ENCODE assay signal across 16 cellular contexts in the genomic region with DNA sequence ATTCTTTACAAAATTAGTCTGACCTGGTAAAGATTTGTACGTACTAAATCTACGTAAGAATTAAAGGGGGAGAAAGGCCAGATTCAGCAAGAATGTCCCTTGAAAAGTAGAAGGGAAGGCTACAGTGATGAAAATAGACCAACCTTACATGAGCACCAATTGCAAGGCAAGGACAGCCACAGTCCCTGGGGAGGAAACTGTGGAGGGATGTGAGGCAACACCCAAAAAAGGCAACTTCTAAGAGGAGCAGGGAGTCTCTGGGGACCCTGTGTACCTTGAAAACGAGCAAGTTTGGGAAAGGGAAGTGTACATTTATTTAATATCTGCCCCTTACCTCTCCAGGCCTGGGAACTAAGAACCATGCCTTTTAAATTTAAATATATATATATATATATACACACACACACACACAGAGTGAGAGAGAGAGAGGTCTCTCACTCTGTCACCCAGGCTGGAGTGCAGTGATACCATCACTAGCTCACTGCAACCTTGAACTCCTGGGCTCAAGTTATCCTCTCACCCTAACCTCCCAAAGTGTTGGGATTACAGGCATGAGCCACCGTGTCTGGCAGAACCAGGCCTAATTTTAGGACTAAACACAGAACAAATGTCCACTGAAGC. TPM values are rescaled to one million over a fixed set of nuclear protein-coding genes. Genes with fewer than 3 reads are reported as not detected.
DNase-seq lines count a peak whose midpoint lies in the region; ATAC-seq and TF ChIP-seq lines count a peak whose summit lies in the region.
"Had no signal": no experiment of that assay in that cellular context is flagged by ENCODE, and none has a peak within 500 bp of the region (broad histone marks: within the 10 kb centered on the region; RNA-seq: fewer than 3 reads in every experiment).

No MANE protein-coding gene starts in this region.

- peaks cover 28 to 37% of the 10 kb centered on the region in 2 donors for H3K4me1 Mint-ChIP-seq in natural killer cell
- H3K4me1 Mint-ChIP-seq in natural killer cell treated with Interleukin-12 subunit alpha and Interleukin-12 subunit beta and Interleukin-15 and Interleukin-18, amount 100 ng/mL, for 72 hours (ENCODE audit: low read depth in 2 of 2): peaks cover 9 to 10% of the 10 kb centered on the region in 2 donors
- H3K4me1 Mint-ChIP-seq: activated naive CD8-positive, alpha-beta T cell treated with anti-CD3 and anti-CD28 coated beads for 36 hours; central memory CD8-positive, alpha-beta T cell had no signal

- no peak for TF ChIP-seq POLR2A in esophagus squamous epithelium (IDR thresholded peaks at IDR 0.05)
- TF ChIP-seq POLR2A in erythroblast (IDR thresholded peaks at IDR 0.05; ENCODE audit: low read length): no peak

- H3K36me3 ChIP-seq in esophagus squamous epithelium: no peaks in the 10 kb centered on the region
- H3K36me3 ChIP-seq: left lung had no signal

- H3K27me3 Mint-ChIP-seq in natural killer cell (ENCODE audit: low read depth in 2 of 2): no peaks in the 10 kb centered on the region
- no peaks in the 10 kb centered on the region for H3K27me3 Mint-ChIP-seq in natural killer cell treated with Interleukin-12 subunit alpha and Interleukin-12 subunit beta and Interleukin-15 and Interleukin-18, amount 100 ng/mL, for 72 hours
- H3K27me3 Mint-ChIP-seq: activated naive CD8-positive, alpha-beta T cell treated with anti-CD3 and anti-CD28 coated beads for 36 hours; central memory CD8-positive, alpha-beta T cell had no signal

- peaks cover 0 to 68% (median 16%) of the 10 kb centered on the region in 3 donors for H3K4me1 ChIP-seq in esophagus squamous epithelium
- H3K4me1 ChIP-seq: left lung had no signal

- 56 to 71% methylated on average over 4 of the region's 4 CpGs for WGBS in esophagus squamous epithelium, 2 donors

- DNase-seq in natural killer cell (no peak), esophagus squamous epithelium (lab: John Stamatoyannopoulos, UW) (no peak), hippocampal formation (lab: John Stamatoyannopoulos, UW) (no peak), T1000 (lab: John Stamatoyannopoulos, UW) (no peak), NCI-H345 treated with DMSO at 0.1 percent for 48 hours (lab: John Stamatoyannopoulos, UW; ENCODE audit: unreplicated experiment) (no peak), erythroblast (lab: John Stamatoyannopoulos, UW) (no peak)
- no peak for DNase-seq in natural killer cell treated with Interleukin-12 subunit alpha and Interleukin-12 subunit beta and Interleukin-15 and Interleukin-18, amount 100 ng/mL, for 72 hours (ENCODE audit: low spot score)
- DNase-seq: activated naive CD8-positive, alpha-beta T cell treated with anti-CD3 and anti-CD28 coated beads for 36 hours; DMS153; head of caudate nucleus; left lung; NCI-H2171; nucleus accumbens had no signal

- intact Hi-C loops in natural killer cell (cut with micrococcal nuclease): no loop called here
- intact Hi-C loops in esophagus squamous epithelium (cut with DNase I): no loop called here

- no peaks in the 10 kb centered on the region for H3K9me3 Mint-ChIP-seq in natural killer cell
- H3K9me3 Mint-ChIP-seq in natural killer cell treated with Interleukin-12 subunit alpha and Interleukin-12 subunit beta and Interleukin-15 and Interleukin-18, amount 100 ng/mL, for 72 hours: no peaks in the 10 kb centered on the region
- H3K9me3 Mint-ChIP-seq: activated naive CD8-positive, alpha-beta T cell treated with anti-CD3 and anti-CD28 coated beads for 36 hours; central memory CD8-positive, alpha-beta T cell had no signal

- no peaks in the 10 kb centered on the region for H3K9me3 ChIP-seq in esophagus squamous epithelium
- H3K9me3 ChIP-seq: left lung had no signal

- H3K36me3 Mint-ChIP-seq in natural killer cell: no peaks in the 10 kb centered on the region
- no peaks in the 10 kb centered on the region for H3K36me3 Mint-ChIP-seq in natural killer cell treated with Interleukin-12 subunit alpha and Interleukin-12 subunit beta and Interleukin-15 and Interleukin-18, amount 100 ng/mL, for 72 hours
- H3K36me3 Mint-ChIP-seq: activated naive CD8-positive, alpha-beta T cell treated with anti-CD3 and anti-CD28 coated beads for 36 hours had no signal

- ATAC-seq in natural killer cell (peak in 1 of 3 donors; percentile 22), HG03378 (IDR thresholded peaks at IDR 0.05; ENCODE audit: unreplicated experiment) (peak; percentile 78)
- ATAC-seq in natural killer cell treated with Interleukin-12 subunit alpha and Interleukin-12 subunit beta and Interleukin-15 and Interleukin-18, amount 100 ng/mL, for 72 hours: no peak
- ATAC-seq: left lung, SK-N-SH treated with all-trans-retinoic acid at 6 μM for 48 hours had no signal

- TF ChIP-seq CTCF in natural killer cell (IDR thresholded peaks at IDR 0.05) (no peak), esophagus squamous epithelium (IDR thresholded peaks at IDR 0.05) (no peak)

- no peak overlapping the region for H3K4me3 Mint-ChIP-seq in natural killer cell
- H3K4me3 Mint-ChIP-seq in natural killer cell treated with Interleukin-12 subunit alpha and Interleukin-12 subunit beta and Interleukin-15 and Interleukin-18, amount 100 ng/mL, for 72 hours: no peak overlapping the region
- H3K4me3 Mint-ChIP-seq: activated naive CD8-positive, alpha-beta T cell treated with anti-CD3 and anti-CD28 coated beads for 36 hours; central memory CD8-positive, alpha-beta T cell had no signal

- H3K27ac ChIP-seq in esophagus squamous epithelium: peak overlapping the region in 3 of 4 donors; percentile 29 to 45 (median 38)

- H3K27me3 ChIP-seq in esophagus squamous epithelium: no peaks in the 10 kb centered on the region
- H3K27me3 ChIP-seq: left lung had no signal

- peak overlapping the region; percentile 38 to 67 for H3K27ac Mint-ChIP-seq in natural killer cell
- peak overlapping the region in 1 of 2 donors; percentile 73 for H3K27ac Mint-ChIP-seq in natural killer cell treated with Interleukin-12 subunit alpha and Interleukin-12 subunit beta and Interleukin-15 and Interleukin-18, amount 100 ng/mL, for 72 hours
- H3K27ac Mint-ChIP-seq: activated naive CD8-positive, alpha-beta T cell treated with anti-CD3 and anti-CD28 coated beads for 36 hours had no signal

- H3K4me3 ChIP-seq in esophagus squamous epithelium: no peak overlapping the region
- H3K4me3 ChIP-seq: left lung had no signal

RNA-seq across cellular contexts. Expression of a gene that starts 56.4 kb away (rescaled TPM):
- total RNA-seq in natural killer cell (10 to 100 TPM; 20.1 to 29.3 (median 21.6) TPM), esophagus squamous epithelium (10 to 100 TPM in 2 of 4 donors, 1 to 10 TPM in 2; 6.8 to 14.2 (median 10.5) TPM)
- total RNA-seq in natural killer cell treated with Interleukin-12 subunit alpha and Interleukin-12 subunit beta and Interleukin-15 and Interleukin-18, amount 100 ng/mL, for 72 hours: 1 to 10 TPM; 1.8 to 3.5 TPM
